In the genomic region with DNA sequence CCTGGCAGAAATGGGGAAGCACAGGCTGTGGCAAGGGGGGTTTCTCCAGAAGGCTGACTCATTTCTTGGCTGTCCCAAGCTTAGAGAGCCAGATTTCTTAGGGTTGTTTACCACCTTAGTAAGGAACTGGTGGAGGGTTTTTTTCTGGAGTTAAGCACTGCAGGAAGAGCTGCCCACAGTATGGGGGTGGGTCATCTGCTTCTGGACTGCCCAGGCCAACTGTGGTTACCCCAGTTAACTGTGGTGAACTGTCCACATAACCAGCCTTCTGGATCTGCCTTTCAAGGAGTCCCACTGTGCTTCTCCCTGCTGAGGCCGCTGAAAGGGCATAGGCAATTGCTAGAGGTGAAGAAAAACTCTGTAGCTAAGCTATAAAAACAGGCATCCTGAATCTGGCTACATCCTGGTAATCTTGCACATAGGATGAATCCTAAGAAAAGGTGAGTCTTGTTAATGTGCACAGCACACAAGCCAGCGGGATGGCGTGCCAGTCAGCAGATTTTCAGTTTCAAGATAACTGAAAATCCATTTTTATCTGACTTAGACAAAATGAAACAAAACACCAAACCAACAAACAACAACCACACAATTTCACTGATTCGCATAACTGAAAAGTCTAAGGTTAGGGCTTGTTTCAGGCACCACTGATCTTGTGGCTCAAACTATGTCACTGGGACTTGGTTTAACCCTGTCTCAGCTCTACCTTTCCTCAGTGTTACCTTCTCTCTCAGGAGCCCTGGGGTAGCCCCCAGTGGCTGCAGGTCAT, we compare ENCODE assay signal across 8 cellular contexts. TPM values are rescaled to one million over a fixed set of nuclear protein-coding genes. Genes with fewer than 3 reads are reported as not detected.
DNase-seq lines count a peak whose midpoint lies in the region; ATAC-seq and TF ChIP-seq lines count a peak whose summit lies in the region.

No MANE protein-coding gene starts in this region.

- peak overlapping the region; percentile 18 for H3K27ac ChIP-seq in HL-60 (replicated peaks)

- DNase-seq in GM13976 (ENCODE audit: low spot score) (peak; percentile 73), HL-60 (ENCODE audit: low read depth in 1 of 2, low spot score in 1 of 2) (peak in 1 of 2 experiments; percentile 79), cardiac fibroblast (ENCODE audit: low read depth in 2 of 2) (peak; percentile 16 to 26), activated gamma-delta T cell treated with Interleukin-2 at 50 U/mL for 16 hours (no peak), ureter (ENCODE audit: low spot score) (no peak), NCI-H146 (lab: John Stamatoyannopoulos, UW) (no peak)
- no peak for DNase-seq in central memory CD4-positive, alpha-beta T cell

- TF ChIP-seq CTCF in GM13976 (IDR thresholded peaks at IDR 0.05; ENCODE audit: borderline replicate concordance, control extremely low read depth, extremely low read depth, insufficient read depth, missing control alignments) (no peak), HL-60 (IDR thresholded peaks at IDR 0.05; ENCODE audit: insufficient read depth, low read length) (no peak), cardiac fibroblast (IDR thresholded peaks at IDR 0.05; ENCODE audit: low read depth, low read length) (no peak)

- in situ Hi-C loops in GM13976 (cut with MboI; ENCODE audit: low sequenced_read_pairs, unreplicated experiment): no loop called here

- peak; percentile 63 for ATAC-seq in GM21515 (IDR thresholded peaks at IDR 0.05; ENCODE audit: unreplicated experiment)

- H3K4me3 ChIP-seq in HL-60 (replicated peaks; ENCODE audit: insufficient read depth, low read length) (no peak overlapping the region), cardiac fibroblast (replicated peaks in 1 of 2; ENCODE audit: low read depth in 2 of 2, low read length in 2 of 2) (no peak overlapping the region)

- H3K27me3 ChIP-seq in HL-60 (ENCODE audit: insufficient read depth, poor library complexity, severe bottlenecking): no peaks in the 10 kb centered on the region

RNA-seq across cellular contexts. Expression of gene TSPAN33, which starts 21.6 kb away (rescaled TPM):
- total RNA-seq in ureter: 11.1 TPM

Comparison
In these comparisons a context has a peak if more than half of its experiments do, and no peak if none do; other contexts are left out.
1. DNase-seq: peak in GM13976 (single experiment) and cardiac fibroblast (2 of 2); none in activated gamma-delta T cell treated with Interleukin-2 at 50 U/mL for 16 hours (single experiment), ureter (single experiment), NCI-H146 (single experiment) and central memory CD4-positive, alpha-beta T cell (single experiment).